In the genomic region with DNA sequence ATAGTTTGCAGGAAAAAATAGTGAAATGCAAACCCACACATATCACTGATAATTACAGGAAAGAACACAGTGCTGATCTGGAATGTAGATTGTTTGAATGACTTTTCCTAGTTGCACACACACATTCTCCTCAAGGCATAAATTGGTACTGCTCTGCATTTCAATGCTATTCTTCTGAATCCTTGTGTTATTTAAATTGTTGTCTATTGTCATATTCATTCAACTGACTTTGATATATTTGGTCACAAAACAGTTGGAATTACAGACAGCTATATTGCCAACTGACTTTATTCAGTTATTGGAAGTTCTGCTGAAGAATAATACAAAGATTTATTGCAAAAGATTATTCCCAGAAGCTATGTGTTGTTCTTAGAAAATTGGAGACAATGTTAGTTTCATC, we compare ENCODE assay signal across 29 cellular contexts.
"Had no signal": no experiment of that assay in that cellular context is flagged by ENCODE, and none has a peak within 500 bp of the region (broad histone marks: within the 10 kb centered on the region; RNA-seq: fewer than 3 reads in every experiment).

No MANE protein-coding gene starts in this region.

- H3K36me3 ChIP-seq: neutrophil, ovary, right lobe of liver, sigmoid colon, stomach, thoracic aorta, thyroid gland, tibial nerve, upper lobe of left lung, vagina had no signal

- H3K4me3 Mint-ChIP-seq: naive thymus-derived CD4-positive, alpha-beta T cell; natural killer cell; nephron; stimulated activated effector memory CD8-positive, alpha-beta T cell treated with anti-CD3 and anti-CD28 coated beads, Interleukin-12 subunit alpha, Interleukin-12 subunit beta, amount 100 ng/mL, for 72 hours; stimulated activated naive B cell treated with anti-CD40 and anti-IgM and Interleukin-4, amounts not matched to agents 10 μg/mL and 1 μg/mL and 100 μg/mL, for 72 hours; stimulated activated naive CD8-positive, alpha-beta T cell treated with anti-CD3 and anti-CD28 coated beads, Interleukin-15, Interleukin-2, amounts not matched to agents 100 ng/mL and 50 ng/mL, for 24 hours had no signal

- H3K4me1 Mint-ChIP-seq: naive thymus-derived CD4-positive, alpha-beta T cell; natural killer cell; stimulated activated effector memory CD8-positive, alpha-beta T cell treated with anti-CD3 and anti-CD28 coated beads, Interleukin-12 subunit alpha, Interleukin-12 subunit beta, amount 100 ng/mL, for 72 hours; stimulated activated naive B cell treated with anti-CD40 and anti-IgM and Interleukin-4, amounts not matched to agents 10 μg/mL and 1 μg/mL and 100 μg/mL, for 72 hours had no signal

- H3K27me3 ChIP-seq: neutrophil, ovary, right lobe of liver, sigmoid colon, stomach, thyroid gland, tibial nerve, upper lobe of left lung, vagina had no signal

- H3K9ac ChIP-seq: parathyroid adenoma had no signal

- H3K79me2 ChIP-seq: parathyroid adenoma had no signal

- H3K9me3 ChIP-seq: neutrophil, ovary, psoas muscle, right lobe of liver, sigmoid colon, stomach, thoracic aorta, thyroid gland, tibial nerve, upper lobe of left lung, vagina had no signal

- H3K27ac Mint-ChIP-seq: naive thymus-derived CD4-positive, alpha-beta T cell; natural killer cell; nephron; progenitor cell of endocrine pancreas; stimulated activated effector memory CD8-positive, alpha-beta T cell treated with anti-CD3 and anti-CD28 coated beads, Interleukin-12 subunit alpha, Interleukin-12 subunit beta, amount 100 ng/mL, for 72 hours; stimulated activated naive B cell treated with anti-CD40 and anti-IgM and Interleukin-4, amounts not matched to agents 10 μg/mL and 1 μg/mL and 100 μg/mL, for 72 hours; stimulated activated naive CD8-positive, alpha-beta T cell treated with anti-CD3 and anti-CD28 coated beads, Interleukin-15, Interleukin-2, amounts not matched to agents 100 ng/mL and 50 ng/mL, for 24 hours had no signal

- H2AFZ ChIP-seq: parathyroid adenoma had no signal

- H3K4me1 ChIP-seq: parathyroid adenoma, psoas muscle, sigmoid colon, stomach, thyroid gland, tibial nerve, upper lobe of left lung, vagina had no signal

- H3K27ac ChIP-seq: neutrophil, ovary, parathyroid adenoma, psoas muscle, right lobe of liver, sigmoid colon, stomach, thoracic aorta, thyroid gland, tibial nerve, upper lobe of left lung, vagina had no signal

- FAIRE-seq: small intestine, urothelium cell line had no signal

- H3K27me3 Mint-ChIP-seq: naive thymus-derived CD4-positive, alpha-beta T cell; progenitor cell of endocrine pancreas; stimulated activated naive B cell treated with anti-CD40 and anti-IgM and Interleukin-4, amounts not matched to agents 10 μg/mL and 1 μg/mL and 100 μg/mL, for 72 hours; stimulated activated naive CD8-positive, alpha-beta T cell treated with anti-CD3 and anti-CD28 coated beads, Interleukin-15, Interleukin-2, amounts not matched to agents 100 ng/mL and 50 ng/mL, for 24 hours had no signal

- H3K36me3 Mint-ChIP-seq: naive thymus-derived CD4-positive, alpha-beta T cell; natural killer cell; stimulated activated effector memory CD8-positive, alpha-beta T cell treated with anti-CD3 and anti-CD28 coated beads, Interleukin-12 subunit alpha, Interleukin-12 subunit beta, amount 100 ng/mL, for 72 hours; stimulated activated naive B cell treated with anti-CD40 and anti-IgM and Interleukin-4, amounts not matched to agents 10 μg/mL and 1 μg/mL and 100 μg/mL, for 72 hours had no signal

- DNase-seq: naive thymus-derived CD4-positive, alpha-beta T cell; natural killer cell; nucleus accumbens; ovary; posterior cingulate gyrus; psoas muscle; right cardiac atrium; right lobe of liver; sigmoid colon; small intestine; stimulated activated CD4-positive, alpha-beta T cell treated with anti-CD3 and anti-CD28 coated beads, Interleukin-15, amount 100 ng/mL, for 24 hours; stimulated activated CD4-positive, alpha-beta T cell treated with anti-CD3 and anti-CD28 coated beads, Interleukin-2, amount 100 ng/mL, for 24 hours; stimulated activated CD4-positive, alpha-beta T cell treated with anti-CD3 and anti-CD28 coated beads, Interleukin-2, amount 100 ng/mL, for 48 hours; stimulated activated CD4-positive, alpha-beta T cell treated with anti-CD3 and anti-CD28 coated beads, Interleukin-4, amount 100 ng/mL, for 24 hours; stimulated activated naive B cell treated with anti-CD40 and anti-IgM and Interleukin-4, amounts not matched to agents 10 μg/mL and 1 μg/mL and 100 μg/mL, for 72 hours; stimulated activated naive CD4-positive, alpha-beta T cell treated with Interleukin-2 at 50 U/mL for 16 hours; stomach; thyroid gland; upper lobe of left lung had no signal

- H3K4me3 ChIP-seq: ovary, psoas muscle, right lobe of liver, sigmoid colon, stomach, thoracic aorta, thyroid gland, tibial nerve, upper lobe of left lung, vagina had no signal

- H3K9me3 Mint-ChIP-seq: nephron; stimulated activated effector memory CD8-positive, alpha-beta T cell treated with anti-CD3 and anti-CD28 coated beads, Interleukin-12 subunit alpha, Interleukin-12 subunit beta, amount 100 ng/mL, for 72 hours; stimulated activated naive B cell treated with anti-CD40 and anti-IgM and Interleukin-4, amounts not matched to agents 10 μg/mL and 1 μg/mL and 100 μg/mL, for 72 hours had no signal
